ENCODE assay signal across 7 cellular contexts in the genomic region with DNA sequence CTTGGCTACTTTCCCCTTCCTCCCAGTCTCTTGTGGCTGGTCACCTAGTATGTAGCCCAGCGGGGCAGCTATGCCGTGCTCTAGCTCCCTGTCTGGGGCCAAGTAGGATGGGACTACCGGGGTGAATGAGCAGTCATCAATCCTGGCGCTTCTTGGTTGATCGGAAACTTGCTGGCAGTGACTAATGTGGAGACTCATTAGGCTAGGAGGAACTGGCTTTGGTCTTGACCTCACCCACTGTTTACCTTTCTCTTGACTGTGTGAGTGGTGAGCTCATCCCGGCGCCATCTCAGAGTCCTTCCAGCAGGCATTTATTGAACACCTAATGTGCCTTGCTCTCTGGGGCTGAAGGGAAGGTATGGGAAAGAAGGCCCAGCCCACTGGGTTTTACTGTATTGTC.
DNase-seq lines count a peak whose midpoint lies in the region; ATAC-seq and TF ChIP-seq lines count a peak whose summit lies in the region.

No MANE protein-coding gene starts in this region.

- peaks cover 17 to 99% (median 91%) of the 10 kb centered on the region in 5 donors for H3K4me1 ChIP-seq in subcutaneous abdominal adipose tissue (ENCODE audit: control insufficient read depth in 5 of 5, insufficient read depth in 5 of 5, low read length in 5 of 5)

- no peaks in the 10 kb centered on the region for H3K9me3 ChIP-seq in SK-N-MC (ENCODE audit: low read depth, low read length)
- H3K9me3 ChIP-seq in subcutaneous abdominal adipose tissue (ENCODE audit: control insufficient read depth in 5 of 5, low read length in 5 of 5), result no peaks in the 10 kb centered on the region

- H3K4me3 ChIP-seq in SK-N-MC, result no peak overlapping the region
- no peak overlapping the region for H3K4me3 ChIP-seq in subcutaneous abdominal adipose tissue (ENCODE audit: low read depth in 1 of 5, low read length in 5 of 5)

- ATAC-seq in HG02852 (IDR thresholded peaks at IDR 0.05; ENCODE audit: unreplicated experiment) (no peak), GM19328 (IDR thresholded peaks at IDR 0.05; ENCODE audit: unreplicated experiment) (no peak), GM18909 (IDR thresholded peaks at IDR 0.05; ENCODE audit: poor library complexity, unreplicated experiment) (no peak)

- H3K36me3 ChIP-seq in SK-N-MC (ENCODE audit: insufficient read depth, low read length) (no peaks in the 10 kb centered on the region), subcutaneous abdominal adipose tissue (ENCODE audit: control insufficient read depth in 5 of 5, insufficient read depth in 5 of 5, low read length in 5 of 5) (no peaks in the 10 kb centered on the region)

- no peaks in the 10 kb centered on the region for H3K27me3 ChIP-seq in subcutaneous abdominal adipose tissue (ENCODE audit: control insufficient read depth in 5 of 5, insufficient read depth in 4 of 5, low read length in 5 of 5)

- CTCF ChIA-PET in HEK293T (lab: Yijun Ruan, JAX), result interaction anchor here (0.5 to 0.6 kb wide), 2 partner anchors 44 to 94 kb away, joined by 3 read pairs; no protein-coding TSS in a partner anchor

- DNase-seq in HEK293T (ENCODE audit: extremely low spot score) (peak; percentile 36), SK-N-MC (ENCODE audit: low read depth, low spot score) (no peak), hepatic stellate cell (ENCODE audit: low spot score) (peak; percentile 76)

- H3K27ac ChIP-seq in SK-N-MC (peak overlapping the region; percentile 75; the same call in 1 of the 2 replicates), subcutaneous abdominal adipose tissue (ENCODE audit: low read depth, low read length) (peak overlapping the region; percentile 54)

- H3K9ac ChIP-seq in SK-N-MC (ENCODE audit: insufficient read length) (no peak overlapping the region), subcutaneous abdominal adipose tissue (ENCODE audit: low read length in 5 of 5) (no peak overlapping the region)

- POLR2A ChIA-PET in HEK293T (lab: Yijun Ruan, JAX), result interaction anchor here (1.7 kb wide), 1 partner anchor 16 kb away, joined by 4 read pairs; a partner anchor contains a TSS

TF ChIP-seq in HEK293T, 16 proteins besides CTCF, POLR2A, EP300 and RAD21:
- TF ChIP-seq HDGF (IDR thresholded peaks at IDR 0.05; ENCODE audit: borderline replicate concordance), result no peak
- TF ChIP-seq, protein P1, sequence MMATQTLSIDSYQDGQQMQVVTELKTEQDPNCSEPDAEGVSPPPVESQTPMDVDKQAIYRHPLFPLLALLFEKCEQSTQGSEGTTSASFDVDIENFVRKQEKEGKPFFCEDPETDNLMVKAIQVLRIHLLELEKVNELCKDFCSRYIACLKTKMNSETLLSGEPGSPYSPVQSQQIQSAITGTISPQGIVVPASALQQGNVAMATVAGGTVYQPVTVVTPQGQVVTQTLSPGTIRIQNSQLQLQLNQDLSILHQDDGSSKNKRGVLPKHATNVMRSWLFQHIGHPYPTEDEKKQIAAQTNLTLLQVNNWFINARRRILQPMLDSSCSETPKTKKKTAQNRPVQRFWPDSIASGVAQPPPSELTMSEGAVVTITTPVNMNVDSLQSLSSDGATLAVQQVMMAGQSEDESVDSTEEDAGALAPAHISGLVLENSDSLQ (IDR thresholded peaks at IDR 0.05), result peak; percentile 69
TF ChIP-seq in HEK293T: peak in this region for 1.
